In genomic region chr2:236507393-236508085, GRCh38 we compare ENCODE assay signal across 8 cellular contexts.
DNase-seq lines count a peak whose midpoint lies in the region; ATAC-seq and TF ChIP-seq lines count a peak whose summit lies in the region.

No MANE protein-coding gene starts in this region.

- intact Hi-C loops in heart right ventricle (cut with DNase I): loop anchor here in 5 of 10 donors (5.0 to 10.0 kb wide), 4 partner anchors 143 to 530 kb away; no protein-coding TSS in a partner anchor

- H3K9me3 ChIP-seq in heart right ventricle: no peaks in the 10 kb centered on the region

- H3K27ac ChIP-seq in heart right ventricle (no peak overlapping the region), rectal smooth muscle tissue (ENCODE audit: low read depth, low read length) (no peak overlapping the region), urinary bladder (ENCODE audit: low read depth) (no peak overlapping the region)

- WGBS in heart right ventricle, 2 donors: 20 to 22% methylated on average over 49 to 56 of the region's 56 CpGs
- 18% methylated on average over 55 of the region's 56 CpGs for WGBS in urinary bladder

- DNase-seq in NCI-H526 (lab: John Stamatoyannopoulos, UW) (peak; percentile 44 to 87), heart right ventricle (peak; percentile 19 to 47), GF-D8 (lab: John Stamatoyannopoulos, UW) (no peak), KBM-7 (no peak)
- peak; percentile 47 for DNase-seq in activated gamma-delta T cell treated with anti-CD3 and anti-CD28 coated beads, Interleukin-2, amount 50 U/mL, for 16 hours (ENCODE audit: low read depth)

- ATAC-seq in heart right ventricle: peak; percentile 50 to 79 (median 60)
- ATAC-seq in HG03159 (IDR thresholded peaks at IDR 0.05; ENCODE audit: unreplicated experiment): no peak

- no peaks in the 10 kb centered on the region for H3K36me3 ChIP-seq in heart right ventricle
- H3K36me3 ChIP-seq in rectal smooth muscle tissue (ENCODE audit: control insufficient read depth, insufficient read depth, low read length): no peaks in the 10 kb centered on the region
- H3K36me3 ChIP-seq in urinary bladder (ENCODE audit: insufficient read depth): no peaks in the 10 kb centered on the region

- peak overlapping the region; percentile 25 to 54 (median 45) for H3K4me3 ChIP-seq in heart right ventricle
- H3K4me3 ChIP-seq in rectal smooth muscle tissue (ENCODE audit: low read length): peak overlapping the region; percentile 37
- H3K4me3 ChIP-seq in urinary bladder (ENCODE audit: low read depth, low read length): peak overlapping the region; percentile 53

- H3K4me1 ChIP-seq in heart right ventricle (peaks cover 0 to 7% (median under 1%) of the 10 kb centered on the region in 9 donors), rectal smooth muscle tissue (ENCODE audit: control insufficient read depth, insufficient read depth, low read length) (no peaks in the 10 kb centered on the region), urinary bladder (ENCODE audit: insufficient read depth) (no peaks in the 10 kb centered on the region)

- in situ Hi-C loops in KBM-7 (cut with MboI; ENCODE audit: low pct_unique_long_range_greater_than_20kb, low sequenced_read_pairs): no loop called here

- no peak for TF ChIP-seq CTCF in heart right ventricle (IDR thresholded peaks at IDR 0.05)

- H3K27me3 ChIP-seq in heart right ventricle: peaks cover 0 to 24% (median 18%) of the 10 kb centered on the region in 7 donors
- H3K27me3 ChIP-seq in rectal smooth muscle tissue (ENCODE audit: control insufficient read depth, insufficient read depth, low read length): no peaks in the 10 kb centered on the region

- no peak overlapping the region for H3K9ac ChIP-seq in rectal smooth muscle tissue (ENCODE audit: low read length)

Comparison
In these comparisons a context has a peak if more than half of its experiments do, and no peak if none do; other contexts are left out.
1. DNase-seq: peak in NCI-H526 (2 of 2), activated gamma-delta T cell treated with anti-CD3 and anti-CD28 coated beads, Interleukin-2, amount 50 U/mL, for 16 hours (single experiment) and heart right ventricle (2 of 2); none in GF-D8 (single experiment) and KBM-7 (single experiment).
2. Peak in every context shown above with its lines, with median percentiles within 50 percentile points of each other: H3K4me3 ChIP-seq.